In the genomic region with DNA sequence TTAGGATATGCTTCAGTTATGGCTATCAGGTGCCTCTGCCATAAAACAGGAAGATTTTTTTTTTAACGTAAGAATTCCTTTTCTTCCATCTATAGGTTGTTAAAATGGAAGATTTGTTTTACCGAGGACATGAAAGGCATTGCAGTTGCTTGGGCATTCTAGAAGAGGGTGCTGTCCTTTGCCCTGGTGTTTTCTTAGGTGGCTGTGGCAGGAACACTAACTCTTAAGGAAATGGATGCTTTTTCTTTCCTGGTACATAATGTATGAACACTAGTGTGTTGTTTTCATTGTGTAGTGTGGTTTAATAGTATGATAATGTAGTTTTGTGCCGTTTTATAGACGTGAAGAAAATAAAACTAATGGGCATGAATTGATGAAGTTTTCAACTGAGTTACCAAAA, we compare ENCODE assay signal across 1 cellular context.
TF ChIP-seq lines count a peak whose summit lies in the region.

No MANE protein-coding gene starts in this region.

TF ChIP-seq in GM23338, 12 proteins besides CTCF, POLR2A, EP300 and RAD21:
- TF ChIP-seq, protein P1, sequence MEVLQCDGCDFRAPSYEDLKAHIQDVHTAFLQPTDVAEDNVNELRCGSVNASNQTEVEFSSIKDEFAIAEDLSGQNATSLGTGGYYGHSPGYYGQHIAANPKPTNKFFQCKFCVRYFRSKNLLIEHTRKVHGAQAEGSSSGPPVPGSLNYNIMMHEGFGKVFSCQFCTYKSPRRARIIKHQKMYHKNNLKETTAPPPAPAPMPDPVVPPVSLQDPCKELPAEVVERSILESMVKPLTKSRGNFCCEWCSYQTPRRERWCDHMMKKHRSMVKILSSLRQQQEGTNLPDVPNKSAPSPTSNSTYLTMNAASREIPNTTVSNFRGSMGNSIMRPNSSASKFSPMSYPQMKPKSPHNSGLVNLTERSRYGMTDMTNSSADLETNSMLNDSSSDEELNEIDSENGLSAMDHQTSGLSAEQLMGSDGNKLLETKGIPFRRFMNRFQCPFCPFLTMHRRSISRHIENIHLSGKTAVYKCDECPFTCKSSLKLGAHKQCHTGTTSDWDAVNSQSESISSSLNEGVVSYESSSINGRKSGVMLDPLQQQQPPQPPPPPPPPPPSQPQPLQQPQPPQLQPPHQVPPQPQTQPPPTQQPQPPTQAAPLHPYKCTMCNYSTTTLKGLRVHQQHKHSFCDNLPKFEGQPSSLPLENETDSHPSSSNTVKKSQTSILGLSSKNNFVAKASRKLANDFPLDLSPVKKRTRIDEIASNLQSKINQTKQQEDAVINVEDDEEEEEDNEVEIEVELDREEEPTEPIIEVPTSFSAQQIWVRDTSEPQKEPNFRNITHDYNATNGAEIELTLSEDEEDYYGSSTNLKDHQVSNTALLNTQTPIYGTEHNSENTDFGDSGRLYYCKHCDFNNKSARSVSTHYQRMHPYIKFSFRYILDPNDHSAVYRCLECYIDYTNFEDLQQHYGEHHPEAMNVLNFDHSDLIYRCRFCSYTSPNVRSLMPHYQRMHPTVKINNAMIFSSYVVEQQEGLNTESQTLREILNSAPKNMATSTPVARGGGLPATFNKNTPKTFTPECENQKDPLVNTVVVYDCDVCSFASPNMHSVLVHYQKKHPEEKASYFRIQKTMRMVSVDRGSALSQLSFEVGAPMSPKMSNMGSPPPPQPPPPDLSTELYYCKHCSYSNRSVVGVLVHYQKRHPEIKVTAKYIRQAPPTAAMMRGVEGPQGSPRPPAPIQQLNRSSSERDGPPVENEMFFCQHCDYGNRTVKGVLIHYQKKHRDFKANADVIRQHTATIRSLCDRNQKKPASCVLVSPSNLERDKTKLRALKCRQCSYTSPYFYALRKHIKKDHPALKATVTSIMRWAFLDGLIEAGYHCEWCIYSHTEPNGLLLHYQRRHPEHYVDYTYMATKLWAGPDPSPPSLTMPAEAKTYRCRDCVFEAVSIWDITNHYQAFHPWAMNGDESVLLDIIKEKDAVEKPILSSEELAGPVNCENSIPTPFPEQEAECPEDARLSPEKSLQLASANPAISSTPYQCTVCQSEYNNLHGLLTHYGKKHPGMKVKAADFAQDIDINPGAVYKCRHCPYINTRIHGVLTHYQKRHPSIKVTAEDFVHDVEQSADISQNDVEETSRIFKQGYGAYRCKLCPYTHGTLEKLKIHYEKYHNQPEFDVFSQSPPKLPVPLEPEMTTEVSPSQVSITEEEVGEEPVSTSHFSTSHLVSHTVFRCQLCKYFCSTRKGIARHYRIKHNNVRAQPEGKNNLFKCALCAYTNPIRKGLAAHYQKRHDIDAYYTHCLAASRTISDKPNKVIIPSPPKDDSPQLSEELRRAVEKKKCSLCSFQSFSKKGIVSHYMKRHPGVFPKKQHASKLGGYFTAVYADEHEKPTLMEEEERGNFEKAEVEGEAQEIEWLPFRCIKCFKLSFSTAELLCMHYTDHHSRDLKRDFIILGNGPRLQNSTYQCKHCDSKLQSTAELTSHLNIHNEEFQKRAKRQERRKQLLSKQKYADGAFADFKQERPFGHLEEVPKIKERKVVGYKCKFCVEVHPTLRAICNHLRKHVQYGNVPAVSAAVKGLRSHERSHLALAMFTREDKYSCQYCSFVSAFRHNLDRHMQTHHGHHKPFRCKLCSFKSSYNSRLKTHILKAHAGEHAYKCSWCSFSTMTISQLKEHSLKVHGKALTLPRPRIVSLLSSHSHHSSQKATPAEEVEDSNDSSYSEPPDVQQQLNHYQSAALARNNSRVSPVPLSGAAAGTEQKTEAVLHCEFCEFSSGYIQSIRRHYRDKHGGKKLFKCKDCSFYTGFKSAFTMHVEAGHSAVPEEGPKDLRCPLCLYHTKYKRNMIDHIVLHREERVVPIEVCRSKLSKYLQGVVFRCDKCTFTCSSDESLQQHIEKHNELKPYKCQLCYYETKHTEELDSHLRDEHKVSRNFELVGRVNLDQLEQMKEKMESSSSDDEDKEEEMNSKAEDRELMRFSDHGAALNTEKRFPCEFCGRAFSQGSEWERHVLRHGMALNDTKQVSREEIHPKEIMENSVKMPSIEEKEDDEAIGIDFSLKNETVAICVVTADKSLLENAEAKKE (CRISPR knock-in tag; IDR thresholded peaks at IDR 0.05), result no peak
- TF ChIP-seq ZNF114 (CRISPR knock-in tag; IDR thresholded peaks at IDR 0.05) (no peak), POLR2AphosphoS5 (IDR thresholded peaks at IDR 0.05; ENCODE audit: low read depth) (no peak), JUNB (IDR thresholded peaks at IDR 0.05; ENCODE audit: unreplicated experiment) (no peak), ZNF331 (CRISPR knock-in tag; IDR thresholded peaks at IDR 0.05; ENCODE audit: low read depth) (no peak), CREB1 (CRISPR knock-in tag; IDR thresholded peaks at IDR 0.05; ENCODE audit: low read depth) (no peak), EZH2 (IDR thresholded peaks at IDR 0.05; ENCODE audit: low read depth, unreplicated experiment) (no peak), STAT1 (IDR thresholded peaks at IDR 0.05; ENCODE audit: unreplicated experiment) (no peak), NANOG (IDR thresholded peaks at IDR 0.05; ENCODE audit: borderline replicate concordance) (no peak), EZH2phosphoT487 (IDR thresholded peaks at IDR 0.05; ENCODE audit: unreplicated experiment) (no peak)
- TF ChIP-seq, protein P2, sequence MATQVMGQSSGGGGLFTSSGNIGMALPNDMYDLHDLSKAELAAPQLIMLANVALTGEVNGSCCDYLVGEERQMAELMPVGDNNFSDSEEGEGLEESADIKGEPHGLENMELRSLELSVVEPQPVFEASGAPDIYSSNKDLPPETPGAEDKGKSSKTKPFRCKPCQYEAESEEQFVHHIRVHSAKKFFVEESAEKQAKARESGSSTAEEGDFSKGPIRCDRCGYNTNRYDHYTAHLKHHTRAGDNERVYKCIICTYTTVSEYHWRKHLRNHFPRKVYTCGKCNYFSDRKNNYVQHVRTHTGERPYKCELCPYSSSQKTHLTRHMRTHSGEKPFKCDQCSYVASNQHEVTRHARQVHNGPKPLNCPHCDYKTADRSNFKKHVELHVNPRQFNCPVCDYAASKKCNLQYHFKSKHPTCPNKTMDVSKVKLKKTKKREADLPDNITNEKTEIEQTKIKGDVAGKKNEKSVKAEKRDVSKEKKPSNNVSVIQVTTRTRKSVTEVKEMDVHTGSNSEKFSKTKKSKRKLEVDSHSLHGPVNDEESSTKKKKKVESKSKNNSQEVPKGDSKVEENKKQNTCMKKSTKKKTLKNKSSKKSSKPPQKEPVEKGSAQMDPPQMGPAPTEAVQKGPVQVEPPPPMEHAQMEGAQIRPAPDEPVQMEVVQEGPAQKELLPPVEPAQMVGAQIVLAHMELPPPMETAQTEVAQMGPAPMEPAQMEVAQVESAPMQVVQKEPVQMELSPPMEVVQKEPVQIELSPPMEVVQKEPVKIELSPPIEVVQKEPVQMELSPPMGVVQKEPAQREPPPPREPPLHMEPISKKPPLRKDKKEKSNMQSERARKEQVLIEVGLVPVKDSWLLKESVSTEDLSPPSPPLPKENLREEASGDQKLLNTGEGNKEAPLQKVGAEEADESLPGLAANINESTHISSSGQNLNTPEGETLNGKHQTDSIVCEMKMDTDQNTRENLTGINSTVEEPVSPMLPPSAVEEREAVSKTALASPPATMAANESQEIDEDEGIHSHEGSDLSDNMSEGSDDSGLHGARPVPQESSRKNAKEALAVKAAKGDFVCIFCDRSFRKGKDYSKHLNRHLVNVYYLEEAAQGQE (IDR thresholded peaks at IDR 0.05; ENCODE audit: unreplicated experiment), result no peak
- TF ChIP-seq, protein P3, sequence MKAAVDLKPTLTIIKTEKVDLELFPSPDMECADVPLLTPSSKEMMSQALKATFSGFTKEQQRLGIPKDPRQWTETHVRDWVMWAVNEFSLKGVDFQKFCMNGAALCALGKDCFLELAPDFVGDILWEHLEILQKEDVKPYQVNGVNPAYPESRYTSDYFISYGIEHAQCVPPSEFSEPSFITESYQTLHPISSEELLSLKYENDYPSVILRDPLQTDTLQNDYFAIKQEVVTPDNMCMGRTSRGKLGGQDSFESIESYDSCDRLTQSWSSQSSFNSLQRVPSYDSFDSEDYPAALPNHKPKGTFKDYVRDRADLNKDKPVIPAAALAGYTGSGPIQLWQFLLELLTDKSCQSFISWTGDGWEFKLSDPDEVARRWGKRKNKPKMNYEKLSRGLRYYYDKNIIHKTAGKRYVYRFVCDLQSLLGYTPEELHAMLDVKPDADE (IDR thresholded peaks at IDR 0.05), result no peak
